2 cellular contexts compared by ENCODE assay signal in the genomic region with DNA sequence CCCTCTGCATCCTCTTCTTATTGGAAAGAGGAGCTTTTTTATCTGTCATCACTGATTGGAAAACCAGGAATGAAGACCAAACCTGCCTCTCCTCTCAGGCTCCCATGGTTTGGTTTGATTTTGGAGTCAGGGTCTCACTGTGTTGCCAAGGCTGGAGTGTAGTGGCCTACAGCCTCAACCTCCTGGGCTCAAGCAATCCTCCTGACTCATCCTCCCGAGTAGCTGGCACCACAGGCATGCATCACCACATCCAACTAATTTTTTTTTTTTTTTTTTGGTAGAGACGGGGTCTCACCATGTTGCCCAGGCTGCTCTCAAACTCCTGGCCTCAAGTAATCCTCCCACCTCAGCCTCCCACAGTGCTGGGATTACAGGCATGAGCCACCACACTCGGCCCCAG. TPM values are rescaled to one million over a fixed set of nuclear protein-coding genes. Genes with fewer than 3 reads are reported as not detected.
"Had no signal": no experiment of that assay in that cellular context is flagged by ENCODE, and none has a peak within 500 bp of the region (broad histone marks: within the 10 kb centered on the region; RNA-seq: fewer than 3 reads in every experiment).

No MANE protein-coding gene starts in this region.

RNA-seq across cellular contexts. Expression of a gene that starts 40.8 kb away (rescaled TPM):
- total RNA-seq: PC-9 had no signal
- polyA plus RNA-seq: aorta had no signal
